In the genomic region with DNA sequence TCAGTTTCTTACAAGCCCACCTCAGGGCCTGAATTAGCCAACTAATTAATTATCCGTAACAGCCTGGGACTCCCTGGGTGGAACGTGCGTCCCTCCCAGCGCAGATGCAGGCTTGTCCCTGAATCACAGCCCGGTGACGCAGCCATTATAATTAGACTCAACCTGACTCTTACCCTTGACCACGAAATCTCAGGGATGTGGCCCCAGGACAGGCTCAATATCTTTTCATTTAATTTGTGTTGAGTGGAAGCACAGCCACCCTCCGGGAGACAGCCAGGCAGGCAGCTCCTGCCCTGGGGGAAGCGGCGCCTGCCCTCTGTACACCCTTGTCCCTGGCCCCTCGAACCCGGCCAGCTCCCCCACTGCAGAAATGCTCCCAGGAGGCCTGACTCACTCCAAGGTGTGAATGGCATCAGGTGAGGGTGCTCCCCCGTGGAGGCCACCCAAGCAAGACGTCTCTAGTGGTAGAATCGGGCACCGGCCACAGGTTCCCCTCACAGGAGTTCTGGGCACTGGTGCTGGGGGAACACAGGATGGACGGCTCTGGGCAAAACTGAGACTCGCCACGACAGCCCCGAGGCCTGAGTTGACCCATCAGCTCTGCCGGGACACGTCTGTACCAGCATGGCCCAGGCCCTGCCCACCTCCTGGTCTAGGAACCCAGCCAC, we compare ENCODE assay signal across 18 cellular contexts. TPM values are rescaled to one million over a fixed set of nuclear protein-coding genes. Genes with fewer than 3 reads are reported as not detected.
A peak's percentile ranks its signal among the peaks of the same experiment; 100 is the strongest.
DNase-seq lines count a peak whose midpoint lies in the region; ATAC-seq and TF ChIP-seq lines count a peak whose summit lies in the region.
"Had no signal": no experiment of that assay in that cellular context is flagged by ENCODE, and none has a peak within 500 bp of the region (broad histone marks: within the 10 kb centered on the region; RNA-seq: fewer than 3 reads in every experiment).

No MANE protein-coding gene starts in this region.

- H3K36me3 ChIP-seq in BLaER1 treated with 17β-estradiol and CSF1 and Interleukin-3, amounts not matched to agents 10 nM and 100 nM: no peaks in the 10 kb centered on the region
- H3K36me3 ChIP-seq in RWPE2 (ENCODE audit: low read depth) (no peaks in the 10 kb centered on the region), osteoblast (ENCODE audit: insufficient read depth, low read length) (no peaks in the 10 kb centered on the region)
- H3K36me3 ChIP-seq: MG63 had no signal

- H3K27me3 ChIP-seq in BLaER1 treated with 17β-estradiol and CSF1 and Interleukin-3, amounts not matched to agents 10 nM and 100 nM: peaks cover 70 to 93% (median 76%) of the 10 kb centered on the region in 11 experiments
- peaks cover 60% of the 10 kb centered on the region for H3K27me3 ChIP-seq in RWPE2 (ENCODE audit: insufficient read depth, poor library complexity, severe bottlenecking)
- H3K27me3 ChIP-seq in osteoblast (ENCODE audit: insufficient read depth, low read length): peaks cover 54% of the 10 kb centered on the region

- no peak overlapping the region for H3K27ac ChIP-seq in BLaER1 treated with 17β-estradiol and CSF1 and Interleukin-3, amounts not matched to agents 10 nM and 100 nM
- H3K27ac ChIP-seq in RWPE2 (ENCODE audit: poor library complexity, severe bottlenecking) (no peak overlapping the region), osteoblast (ENCODE audit: low read depth, low read length) (no peak overlapping the region), coronary artery (no peak overlapping the region)
- H3K27ac ChIP-seq: A549, KMS-11 had no signal

- ATAC-seq in RWPE2 (ENCODE audit: low read depth) (no peak), GM18868 (IDR thresholded peaks at IDR 0.05; ENCODE audit: unreplicated experiment) (no peak), GM18909 (IDR thresholded peaks at IDR 0.05; ENCODE audit: poor library complexity, unreplicated experiment) (no peak)
- ATAC-seq: A549 had no signal

- no peak for TF ChIP-seq CTCF in RWPE2 (IDR thresholded peaks at IDR 0.05; ENCODE audit: poor library complexity, severe bottlenecking)
- no peak for TF ChIP-seq CTCF in osteoblast (IDR thresholded peaks at IDR 0.05; ENCODE audit: extremely low read depth, low read depth, low read length)
- no peak for TF ChIP-seq CTCF in coronary artery (IDR thresholded peaks at IDR 0.05)

- H3K4me3 ChIP-seq in BLaER1 treated with 17β-estradiol and CSF1 and Interleukin-3, amounts not matched to agents 10 nM and 100 nM: peak overlapping the region in 1 of 10 experiments; percentile 40; a peak in 2 of 20 replicates
- H3K4me3 ChIP-seq in RWPE2 (ENCODE audit: severe bottlenecking): no peak overlapping the region
- no peak overlapping the region for H3K4me3 ChIP-seq in osteoblast (ENCODE audit: insufficient read depth, low read length)
- no peak overlapping the region for H3K4me3 ChIP-seq in coronary artery
- H3K4me3 ChIP-seq: A549, MG63 had no signal

- H4K20me1 ChIP-seq in BLaER1 treated with 17β-estradiol and CSF1 and Interleukin-3, amounts not matched to agents 10 nM and 100 nM: peaks cover 0 to 56% (median 39%) of the 10 kb centered on the region in 11 experiments; a peak in 16 of 22 replicates
- H4K20me1 ChIP-seq in osteoblast (ENCODE audit: insufficient read depth, low read length): no peaks in the 10 kb centered on the region

- DNase-seq in RWPE2 (ENCODE audit: low spot score): peak; percentile 51
- peak; percentile 40 for DNase-seq in islet precursor cell
- peak; percentile 85 for DNase-seq in osteoblast (ENCODE audit: insufficient read length, low spot score, missing footprints)
- no peak for DNase-seq in coronary artery (ENCODE audit: low spot score)
- no peak for DNase-seq in HUDEP-2 (lab: John Stamatoyannopoulos, UW; ENCODE audit: unreplicated experiment in 76 of 76)
- DNase-seq: GOT3, MG63, NCI-H1092, NCI-H146, NCI-H2081, NCI-H748 treated with DMSO at 0.1 percent for 48 hours, OCI-M1, RPMI8226 had no signal

- H3K9ac ChIP-seq in BLaER1 treated with 17β-estradiol and CSF1 and Interleukin-3, amounts not matched to agents 10 nM and 100 nM: 0 out of 22 replicates have a peak overlapping the region, but pooled peaks of 1 of the 11 experiments have one; percentile 15
- H3K9ac ChIP-seq: KMS-11 had no signal

- peaks cover 0 to 12% (median 0%) of the 10 kb centered on the region in 11 experiments; a peak in 5 of 22 replicates for H3K9me3 ChIP-seq in BLaER1 treated with 17β-estradiol and CSF1 and Interleukin-3, amounts not matched to agents 10 nM and 100 nM (replicated peaks in 1 of 11)
- H3K9me3 ChIP-seq in RWPE2 (ENCODE audit: severe bottlenecking) (no peaks in the 10 kb centered on the region), osteoblast (ENCODE audit: low read depth, low read length) (peaks cover 3% of the 10 kb centered on the region)
- H3K9me3 ChIP-seq: A549, MG63 had no signal

- H3K79me2 ChIP-seq in osteoblast (ENCODE audit: insufficient read depth, low read length): no peaks in the 10 kb centered on the region

- H3K4me1 ChIP-seq in BLaER1 treated with 17β-estradiol and CSF1 and Interleukin-3, amounts not matched to agents 10 nM and 100 nM: peaks cover 11 to 36% (median 27%) of the 10 kb centered on the region in 10 experiments; a peak in 19 of 20 replicates
- H3K4me1 ChIP-seq in RWPE2 (ENCODE audit: insufficient read depth, poor library complexity, severe bottlenecking) (no peaks in the 10 kb centered on the region), osteoblast (ENCODE audit: insufficient read depth, low read length) (no peaks in the 10 kb centered on the region)

- no peak overlapping the region for H2AFZ ChIP-seq in osteoblast (ENCODE audit: low read length)

- peak overlapping the region in 10 of 11 experiments; percentile 66 to 92 (median 78); a peak in 17 of 22 replicates for H3K4me2 ChIP-seq in BLaER1 treated with 17β-estradiol and CSF1 and Interleukin-3, amounts not matched to agents 10 nM and 100 nM
- H3K4me2 ChIP-seq in osteoblast (ENCODE audit: insufficient read depth, low read length): no peak overlapping the region
- H3K4me2 ChIP-seq: A549, KMS-11 had no signal

RNA-seq across cellular contexts. Expression of gene CPLX1, which starts 2.7 kb away (rescaled TPM):
- not detected in 2 replicates for total RNA-seq in osteoblast

Comparison
In these comparisons a context has a peak if more than half of its experiments do, and no peak if none do; other contexts are left out.
1. DNase-seq: peak in RWPE2 (single experiment), islet precursor cell (single experiment) and osteoblast (single experiment); none in coronary artery (single experiment) and HUDEP-2 (0 of 76).